Comparison of ENCODE assay signal across 9 cellular contexts in genomic region chr3:147191795-147192385, GRCh38.
DNase-seq lines count a peak whose midpoint lies in the region; ATAC-seq and TF ChIP-seq lines count a peak whose summit lies in the region.
"Had no signal": no experiment of that assay in that cellular context is flagged by ENCODE, and none has a peak within 500 bp of the region (broad histone marks: within the 10 kb centered on the region; RNA-seq: fewer than 3 reads in every experiment).

No MANE protein-coding gene starts in this region.

- H3K36me3 Mint-ChIP-seq in activated T-helper 2 cell treated with anti-CD3 and anti-CD28 coated beads, Interferon-gamma antibody, Interleukin-2, Interleukin-4, amounts not matched to agents 10 μg/mL and 5 μg/mL and 100 μg/mL, durations not matched to agents 14 hours and 24 hours and 36 hours (ENCODE audit: low read depth): no peaks in the 10 kb centered on the region
- H3K36me3 Mint-ChIP-seq: memory B cell had no signal

- H3K4ac ChIP-seq in neuronal stem cell (ENCODE audit: low read length): no peak overlapping the region

- H2AK5ac ChIP-seq in neuronal stem cell (ENCODE audit: low read depth, low read length): no peak overlapping the region

- CTCF ChIA-PET in AG04449 (lab: Yijun Ruan, JAX): interaction anchor here (0.6 to 6.8 kb wide), 33 partner anchors 8 to 542 kb away, joined by 3 to 47 read pairs (median 4); no protein-coding TSS in a partner anchor

- H2BK120ac ChIP-seq in neuronal stem cell (ENCODE audit: low read depth, low read length): no peak overlapping the region

- no peaks in the 10 kb centered on the region for H3K36me3 ChIP-seq in OCI-LY1 (ENCODE audit: insufficient read depth, low read length)
- no peaks in the 10 kb centered on the region for H3K36me3 ChIP-seq in neuronal stem cell (replicated peaks in 1 of 2; ENCODE audit: control insufficient read depth in 2 of 2, insufficient read depth in 2 of 2, low read length in 2 of 2)

- no peak overlapping the region for H3K27ac Mint-ChIP-seq in activated T-helper 2 cell treated with anti-CD3 and anti-CD28 coated beads, Interferon-gamma antibody, Interleukin-2, Interleukin-4, amounts not matched to agents 10 μg/mL and 5 μg/mL and 100 μg/mL, durations not matched to agents 14 hours and 24 hours and 36 hours
- H3K27ac Mint-ChIP-seq: memory B cell had no signal

- H3K27me3 Mint-ChIP-seq in activated T-helper 2 cell treated with anti-CD3 and anti-CD28 coated beads, Interferon-gamma antibody, Interleukin-2, Interleukin-4, amounts not matched to agents 10 μg/mL and 5 μg/mL and 100 μg/mL, durations not matched to agents 14 hours and 24 hours and 36 hours (ENCODE audit: low read depth): no peaks in the 10 kb centered on the region
- H3K27me3 Mint-ChIP-seq: memory B cell had no signal

- H3K18ac ChIP-seq in neuronal stem cell (ENCODE audit: low read length): no peak overlapping the region

- no peak overlapping the region for H3K4me3 Mint-ChIP-seq in activated T-helper 2 cell treated with anti-CD3 and anti-CD28 coated beads, Interferon-gamma antibody, Interleukin-2, Interleukin-4, amounts not matched to agents 10 μg/mL and 5 μg/mL and 100 μg/mL, durations not matched to agents 14 hours and 24 hours and 36 hours (ENCODE audit: low read depth)
- H3K4me3 Mint-ChIP-seq: memory B cell had no signal

- WGBS in neuronal stem cell (ENCODE audit: extremely low coverage in 2 of 2, insufficient read length in 2 of 2, insufficient replicate concordance in 1 of 2), 2 donors: no CpG with 5 or more reads among the region's 2 CpGs

- POLR2A ChIA-PET in AG04449 (lab: Yijun Ruan, JAX): no interaction called here

- no peaks in the 10 kb centered on the region for H3K9me2 ChIP-seq in OCI-LY1 (ENCODE audit: low read depth, low read length)

- no peak overlapping the region for H2BK5ac ChIP-seq in neuronal stem cell (ENCODE audit: low read length)

- intact Hi-C loops in activated T-helper 2 cell treated with anti-CD3 and anti-CD28 coated beads, Interferon-gamma antibody, Interleukin-2, Interleukin-4, amounts not matched to agents 10 μg/mL and 5 μg/mL and 100 μg/mL, durations not matched to agents 14 hours and 24 hours and 36 hours (cut with micrococcal nuclease): loop anchor here (5.0 kb wide), 1 partner anchor 550 kb away; no protein-coding TSS in a partner anchor

- no peak overlapping the region for H4K91ac ChIP-seq in neuronal stem cell (ENCODE audit: low read depth, low read length, poor library complexity)

- no peak overlapping the region for H4K8ac ChIP-seq in neuronal stem cell (ENCODE audit: low read depth, low read length)

- ATAC-seq in HG03196 (IDR thresholded peaks at IDR 0.05; ENCODE audit: unreplicated experiment): peak; percentile 61

- no peak overlapping the region for H3K14ac ChIP-seq in neuronal stem cell (ENCODE audit: low read length)

- no peak overlapping the region for H3K23ac ChIP-seq in neuronal stem cell (ENCODE audit: low read depth, low read length, poor library complexity)

- H3K4me1 Mint-ChIP-seq in activated T-helper 2 cell treated with anti-CD3 and anti-CD28 coated beads, Interferon-gamma antibody, Interleukin-2, Interleukin-4, amounts not matched to agents 10 μg/mL and 5 μg/mL and 100 μg/mL, durations not matched to agents 14 hours and 24 hours and 36 hours (ENCODE audit: low read depth): no peaks in the 10 kb centered on the region
- H3K4me1 Mint-ChIP-seq: memory B cell had no signal

- no peak overlapping the region for H2BK12ac ChIP-seq in neuronal stem cell (ENCODE audit: low read length)

- H3K27ac ChIP-seq in OCI-LY1 (ENCODE audit: low read depth, low read length, poor library complexity, severe bottlenecking) (no peak overlapping the region), neuronal stem cell (replicated peaks; ENCODE audit: low read length) (no peak overlapping the region)

- H3K4me3 ChIP-seq in AG04449 (ENCODE audit: low read depth, low read length) (no peak overlapping the region), GM12875 (ENCODE audit: low read depth, low read length) (no peak overlapping the region), OCI-LY1 (ENCODE audit: low read depth, low read length, poor library complexity, severe bottlenecking) (no peak overlapping the region), neuronal stem cell (ENCODE audit: low read length in 2 of 2) (no peak overlapping the region)

- no peaks in the 10 kb centered on the region for H3F3A ChIP-seq in OCI-LY1 (ENCODE audit: insufficient read depth, low read length)

- H3K9me3 Mint-ChIP-seq in activated T-helper 2 cell treated with anti-CD3 and anti-CD28 coated beads, Interferon-gamma antibody, Interleukin-2, Interleukin-4, amounts not matched to agents 10 μg/mL and 5 μg/mL and 100 μg/mL, durations not matched to agents 14 hours and 24 hours and 36 hours: no peaks in the 10 kb centered on the region

- H3K9ac ChIP-seq in OCI-LY1 (ENCODE audit: low read length): no peak overlapping the region
- H3K9ac ChIP-seq in neuronal stem cell (ENCODE audit: low read depth, low read length, poor library complexity): no peak overlapping the region

- H3K9me3 ChIP-seq in OCI-LY1 (ENCODE audit: low read length) (no peaks in the 10 kb centered on the region), neuronal stem cell (replicated peaks in 1 of 2; ENCODE audit: control insufficient read depth in 2 of 2, insufficient read depth in 1 of 2, low read depth in 1 of 2, low read length in 2 of 2) (no peaks in the 10 kb centered on the region)

- no peak overlapping the region for H2BK15ac ChIP-seq in neuronal stem cell (ENCODE audit: low read length)

- no peaks in the 10 kb centered on the region for H3K79me2 ChIP-seq in OCI-LY1 (ENCODE audit: insufficient read depth, low read length)

- H3K4me2 ChIP-seq in OCI-LY1 (ENCODE audit: low read length) (no peak overlapping the region), neuronal stem cell (ENCODE audit: insufficient read depth, low read length, poor library complexity, severe bottlenecking) (no peak overlapping the region)

- peak; percentile 57 for TF ChIP-seq CTCF in AG04449 (IDR thresholded peaks at IDR 0.05; ENCODE audit: insufficient read depth, low read length, missing control alignments)
- TF ChIP-seq CTCF in GM12875 (IDR thresholded peaks at IDR 0.05; ENCODE audit: borderline replicate concordance, insufficient read depth, low read depth, low read length): peak; percentile 70; the same call in 1 of the 2 replicates
- TF ChIP-seq CTCF in OCI-LY1 (IDR thresholded peaks at IDR 0.05; ENCODE audit: low read length): peak; percentile 84

- H3K4me1 ChIP-seq in OCI-LY1 (ENCODE audit: insufficient read depth, low read length, severe bottlenecking): no peaks in the 10 kb centered on the region
- no peaks in the 10 kb centered on the region for H3K4me1 ChIP-seq in neuronal stem cell (ENCODE audit: control insufficient read depth in 2 of 2, insufficient read depth in 1 of 2, low read depth in 1 of 2, low read length in 2 of 2)

- DNase-seq in AG04449 (ENCODE audit: low read depth, low spot score) (peak; percentile 21), ecto neural progenitor cell (ENCODE audit: low spot score) (peak; percentile 52), neuronal stem cell (ENCODE audit: low spot score) (peak; percentile 41), germinal center (ENCODE audit: low spot score) (no peak)
- no peak for DNase-seq in activated T-helper 2 cell treated with anti-CD3 and anti-CD28 coated beads, Interferon-gamma antibody, Interleukin-2, Interleukin-4, amounts not matched to agents 10 μg/mL and 5 μg/mL and 100 μg/mL, durations not matched to agents 14 hours and 24 hours and 36 hours (ENCODE audit: low spot score)

- H3K79me1 ChIP-seq in neuronal stem cell (ENCODE audit: low read depth, low read length): no peaks in the 10 kb centered on the region

- H2AFZ ChIP-seq in OCI-LY1 (ENCODE audit: low read length): no peak overlapping the region
- no peak overlapping the region for H2AFZ ChIP-seq in neuronal stem cell (ENCODE audit: low read length)

- H4K20me1 ChIP-seq in OCI-LY1 (ENCODE audit: insufficient read depth, low read length): no peaks in the 10 kb centered on the region

- no peaks in the 10 kb centered on the region for H3K27me3 ChIP-seq in OCI-LY1 (ENCODE audit: insufficient read depth, low read length)
- H3K27me3 ChIP-seq in neuronal stem cell (ENCODE audit: control insufficient read depth in 3 of 3, insufficient read depth in 3 of 3, low read depth in 1 of 3, low read length in 3 of 3): no peaks in the 10 kb centered on the region

Comparison
In these comparisons a context has a peak if more than half of its experiments do, and no peak if none do; other contexts are left out.
1. DNase-seq: peak in AG04449 (single experiment), ecto neural progenitor cell (single experiment) and neuronal stem cell (single experiment); none in germinal center (single experiment) and activated T-helper 2 cell treated with anti-CD3 and anti-CD28 coated beads, Interferon-gamma antibody, Interleukin-2, Interleukin-4, amounts not matched to agents 10 μg/mL and 5 μg/mL and 100 μg/mL, durations not matched to agents 14 hours and 24 hours and 36 hours (single experiment).
2. Peak in every context shown above with its lines, with median percentiles within 50 percentile points of each other: CTCF ChIP-seq.